In the genomic region with DNA sequence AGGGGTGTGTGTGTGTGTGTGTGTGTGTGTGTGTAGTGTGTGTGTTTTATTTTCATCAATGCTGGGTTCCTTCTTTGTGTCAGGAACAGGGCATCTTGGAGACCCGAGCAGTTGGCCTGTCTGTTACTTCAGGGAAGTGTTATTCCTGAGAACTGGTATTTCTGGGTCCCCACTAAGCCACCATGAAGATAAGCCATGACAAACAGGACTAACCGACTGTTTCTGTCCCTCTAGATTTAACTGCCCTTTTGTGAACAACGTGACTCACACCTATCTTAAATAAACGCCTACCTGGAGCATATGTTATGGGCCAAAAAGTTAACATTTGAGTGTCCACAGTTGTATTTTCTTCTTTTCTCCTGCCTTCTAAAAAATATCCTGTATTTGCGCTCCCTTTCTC, we compare ENCODE assay signal across 1 cellular context.
TF ChIP-seq lines count a peak whose summit lies in the region.

No MANE protein-coding gene starts in this region.

TF ChIP-seq in HepG2, 621 proteins besides CTCF, POLR2A, EP300 and RAD21:
- TF ChIP-seq MLLT10 (CRISPR knock-in tag; IDR thresholded peaks at IDR 0.05) (no peak), SRSF9 (IDR thresholded peaks at IDR 0.05; ENCODE audit: borderline replicate concordance, insufficient read depth, low read depth, low read length, poor library complexity, severe bottlenecking) (no peak), ZNF30 (CRISPR knock-in tag; IDR thresholded peaks at IDR 0.05) (no peak)
- TF ChIP-seq, protein P1, sequence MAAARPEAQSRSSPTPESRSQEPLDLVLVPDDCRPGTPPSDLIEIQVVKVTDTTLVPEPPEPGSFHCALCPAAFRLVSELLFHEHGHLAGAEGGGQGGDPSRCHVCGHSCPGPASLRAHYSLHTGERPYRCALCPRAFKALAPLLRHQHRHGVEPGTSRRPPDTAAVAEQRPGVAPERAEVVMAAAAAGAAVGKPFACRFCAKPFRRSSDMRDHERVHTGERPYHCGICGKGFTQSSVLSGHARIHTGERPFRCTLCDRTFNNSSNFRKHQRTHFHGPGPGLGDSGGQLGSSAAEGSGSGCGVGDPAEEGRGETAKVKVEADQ (CRISPR knock-in tag; IDR thresholded peaks at IDR 0.05; ENCODE audit: borderline replicate concordance) = no peak
- TF ChIP-seq, protein P2, sequence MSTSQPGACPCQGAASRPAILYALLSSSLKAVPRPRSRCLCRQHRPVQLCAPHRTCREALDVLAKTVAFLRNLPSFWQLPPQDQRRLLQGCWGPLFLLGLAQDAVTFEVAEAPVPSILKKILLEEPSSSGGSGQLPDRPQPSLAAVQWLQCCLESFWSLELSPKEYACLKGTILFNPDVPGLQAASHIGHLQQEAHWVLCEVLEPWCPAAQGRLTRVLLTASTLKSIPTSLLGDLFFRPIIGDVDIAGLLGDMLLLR (CRISPR knock-in tag; IDR thresholded peaks at IDR 0.05) = no peak
- TF ChIP-seq, protein P3, sequence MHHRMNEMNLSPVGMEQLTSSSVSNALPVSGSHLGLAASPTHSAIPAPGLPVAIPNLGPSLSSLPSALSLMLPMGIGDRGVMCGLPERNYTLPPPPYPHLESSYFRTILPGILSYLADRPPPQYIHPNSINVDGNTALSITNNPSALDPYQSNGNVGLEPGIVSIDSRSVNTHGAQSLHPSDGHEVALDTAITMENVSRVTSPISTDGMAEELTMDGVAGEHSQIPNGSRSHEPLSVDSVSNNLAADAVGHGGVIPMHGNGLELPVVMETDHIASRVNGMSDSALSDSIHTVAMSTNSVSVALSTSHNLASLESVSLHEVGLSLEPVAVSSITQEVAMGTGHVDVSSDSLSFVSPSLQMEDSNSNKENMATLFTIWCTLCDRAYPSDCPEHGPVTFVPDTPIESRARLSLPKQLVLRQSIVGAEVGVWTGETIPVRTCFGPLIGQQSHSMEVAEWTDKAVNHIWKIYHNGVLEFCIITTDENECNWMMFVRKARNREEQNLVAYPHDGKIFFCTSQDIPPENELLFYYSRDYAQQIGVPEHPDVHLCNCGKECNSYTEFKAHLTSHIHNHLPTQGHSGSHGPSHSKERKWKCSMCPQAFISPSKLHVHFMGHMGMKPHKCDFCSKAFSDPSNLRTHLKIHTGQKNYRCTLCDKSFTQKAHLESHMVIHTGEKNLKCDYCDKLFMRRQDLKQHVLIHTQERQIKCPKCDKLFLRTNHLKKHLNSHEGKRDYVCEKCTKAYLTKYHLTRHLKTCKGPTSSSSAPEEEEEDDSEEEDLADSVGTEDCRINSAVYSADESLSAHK (CRISPR knock-in tag; IDR thresholded peaks at IDR 0.05; ENCODE audit: borderline replicate concordance) = no peak
- TF ChIP-seq, protein P4, sequence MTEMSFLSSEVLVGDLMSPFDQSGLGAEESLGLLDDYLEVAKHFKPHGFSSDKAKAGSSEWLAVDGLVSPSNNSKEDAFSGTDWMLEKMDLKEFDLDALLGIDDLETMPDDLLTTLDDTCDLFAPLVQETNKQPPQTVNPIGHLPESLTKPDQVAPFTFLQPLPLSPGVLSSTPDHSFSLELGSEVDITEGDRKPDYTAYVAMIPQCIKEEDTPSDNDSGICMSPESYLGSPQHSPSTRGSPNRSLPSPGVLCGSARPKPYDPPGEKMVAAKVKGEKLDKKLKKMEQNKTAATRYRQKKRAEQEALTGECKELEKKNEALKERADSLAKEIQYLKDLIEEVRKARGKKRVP (CRISPR knock-in tag; IDR thresholded peaks at IDR 0.05) = no peak
